Comparison of ENCODE assay signal across 1 cellular context in the genomic region with DNA sequence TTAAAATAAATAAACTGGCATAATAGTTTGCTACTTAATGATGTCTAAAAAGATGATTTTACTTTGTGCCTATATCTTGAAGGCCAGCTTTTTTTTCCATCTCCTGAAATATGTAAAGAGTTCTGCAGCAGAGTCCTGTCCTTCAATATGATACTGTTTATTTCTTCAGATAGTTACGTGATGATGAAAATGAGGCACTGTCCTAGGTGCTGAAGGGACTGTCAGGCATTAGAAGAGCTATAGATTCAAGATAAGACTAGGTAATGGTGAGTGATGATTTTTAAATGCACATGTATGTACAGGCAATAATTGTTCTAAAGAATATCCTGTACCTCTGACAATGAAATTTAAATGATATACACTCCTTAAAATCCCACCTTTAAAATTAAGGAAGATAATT.
TF ChIP-seq lines count a peak whose summit lies in the region.

No MANE protein-coding gene starts in this region.

TF ChIP-seq in HCT116, 20 proteins besides CTCF, POLR2A, EP300 and RAD21:
- TF ChIP-seq SIN3A (IDR thresholded peaks at IDR 0.05; ENCODE audit: low read depth) (no peak), CBX3 (IDR thresholded peaks at IDR 0.05; ENCODE audit: low read depth) (no peak), EGR1 (IDR thresholded peaks at IDR 0.05; ENCODE audit: low read depth) (no peak), SRF (IDR thresholded peaks at IDR 0.05; ENCODE audit: low read depth) (no peak), CEBPB (IDR thresholded peaks at IDR 0.05; ENCODE audit: low read depth) (no peak), SP1 (IDR thresholded peaks at IDR 0.05; ENCODE audit: low read depth) (no peak), EZH2phosphoT487 (IDR thresholded peaks at IDR 0.05; ENCODE audit: borderline replicate concordance) (no peak), ZFX (IDR thresholded peaks at IDR 0.05) (no peak), TCF7L2 (IDR thresholded peaks at IDR 0.05; ENCODE audit: borderline replicate concordance, extremely low read depth, insufficient read depth, insufficient read length) (peak; percentile 23), ELF1 (IDR thresholded peaks at IDR 0.05; ENCODE audit: borderline replicate concordance, low read depth) (no peak), YY1 (IDR thresholded peaks at IDR 0.05; ENCODE audit: extremely low read depth, insufficient replicate concordance, low read depth, low read length) (no peak), FOSL1 (IDR thresholded peaks at IDR 0.05; ENCODE audit: low read depth) (no peak), POLR2AphosphoS5 (IDR thresholded peaks at IDR 0.05; ENCODE audit: low read depth, low read length) (no peak)
- TF ChIP-seq, protein P1, sequence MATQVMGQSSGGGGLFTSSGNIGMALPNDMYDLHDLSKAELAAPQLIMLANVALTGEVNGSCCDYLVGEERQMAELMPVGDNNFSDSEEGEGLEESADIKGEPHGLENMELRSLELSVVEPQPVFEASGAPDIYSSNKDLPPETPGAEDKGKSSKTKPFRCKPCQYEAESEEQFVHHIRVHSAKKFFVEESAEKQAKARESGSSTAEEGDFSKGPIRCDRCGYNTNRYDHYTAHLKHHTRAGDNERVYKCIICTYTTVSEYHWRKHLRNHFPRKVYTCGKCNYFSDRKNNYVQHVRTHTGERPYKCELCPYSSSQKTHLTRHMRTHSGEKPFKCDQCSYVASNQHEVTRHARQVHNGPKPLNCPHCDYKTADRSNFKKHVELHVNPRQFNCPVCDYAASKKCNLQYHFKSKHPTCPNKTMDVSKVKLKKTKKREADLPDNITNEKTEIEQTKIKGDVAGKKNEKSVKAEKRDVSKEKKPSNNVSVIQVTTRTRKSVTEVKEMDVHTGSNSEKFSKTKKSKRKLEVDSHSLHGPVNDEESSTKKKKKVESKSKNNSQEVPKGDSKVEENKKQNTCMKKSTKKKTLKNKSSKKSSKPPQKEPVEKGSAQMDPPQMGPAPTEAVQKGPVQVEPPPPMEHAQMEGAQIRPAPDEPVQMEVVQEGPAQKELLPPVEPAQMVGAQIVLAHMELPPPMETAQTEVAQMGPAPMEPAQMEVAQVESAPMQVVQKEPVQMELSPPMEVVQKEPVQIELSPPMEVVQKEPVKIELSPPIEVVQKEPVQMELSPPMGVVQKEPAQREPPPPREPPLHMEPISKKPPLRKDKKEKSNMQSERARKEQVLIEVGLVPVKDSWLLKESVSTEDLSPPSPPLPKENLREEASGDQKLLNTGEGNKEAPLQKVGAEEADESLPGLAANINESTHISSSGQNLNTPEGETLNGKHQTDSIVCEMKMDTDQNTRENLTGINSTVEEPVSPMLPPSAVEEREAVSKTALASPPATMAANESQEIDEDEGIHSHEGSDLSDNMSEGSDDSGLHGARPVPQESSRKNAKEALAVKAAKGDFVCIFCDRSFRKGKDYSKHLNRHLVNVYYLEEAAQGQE (IDR thresholded peaks at IDR 0.05; ENCODE audit: low read depth), result peak; percentile 73
- TF ChIP-seq, protein P2, sequence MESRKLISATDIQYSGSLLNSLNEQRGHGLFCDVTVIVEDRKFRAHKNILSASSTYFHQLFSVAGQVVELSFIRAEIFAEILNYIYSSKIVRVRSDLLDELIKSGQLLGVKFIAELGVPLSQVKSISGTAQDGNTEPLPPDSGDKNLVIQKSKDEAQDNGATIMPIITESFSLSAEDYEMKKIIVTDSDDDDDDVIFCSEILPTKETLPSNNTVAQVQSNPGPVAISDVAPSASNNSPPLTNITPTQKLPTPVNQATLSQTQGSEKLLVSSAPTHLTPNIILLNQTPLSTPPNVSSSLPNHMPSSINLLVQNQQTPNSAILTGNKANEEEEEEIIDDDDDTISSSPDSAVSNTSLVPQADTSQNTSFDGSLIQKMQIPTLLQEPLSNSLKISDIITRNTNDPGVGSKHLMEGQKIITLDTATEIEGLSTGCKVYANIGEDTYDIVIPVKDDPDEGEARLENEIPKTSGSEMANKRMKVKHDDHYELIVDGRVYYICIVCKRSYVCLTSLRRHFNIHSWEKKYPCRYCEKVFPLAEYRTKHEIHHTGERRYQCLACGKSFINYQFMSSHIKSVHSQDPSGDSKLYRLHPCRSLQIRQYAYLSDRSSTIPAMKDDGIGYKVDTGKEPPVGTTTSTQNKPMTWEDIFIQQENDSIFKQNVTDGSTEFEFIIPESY (IDR thresholded peaks at IDR 0.05; ENCODE audit: extremely low read depth, insufficient replicate concordance, low read length), result no peak
- TF ChIP-seq, protein P3, sequence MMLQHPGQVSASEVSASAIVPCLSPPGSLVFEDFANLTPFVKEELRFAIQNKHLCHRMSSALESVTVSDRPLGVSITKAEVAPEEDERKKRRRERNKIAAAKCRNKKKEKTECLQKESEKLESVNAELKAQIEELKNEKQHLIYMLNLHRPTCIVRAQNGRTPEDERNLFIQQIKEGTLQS (IDR thresholded peaks at IDR 0.05), result no peak
- TF ChIP-seq, protein P4, sequence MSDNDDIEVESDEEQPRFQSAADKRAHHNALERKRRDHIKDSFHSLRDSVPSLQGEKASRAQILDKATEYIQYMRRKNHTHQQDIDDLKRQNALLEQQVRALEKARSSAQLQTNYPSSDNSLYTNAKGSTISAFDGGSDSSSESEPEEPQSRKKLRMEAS (IDR thresholded peaks at IDR 0.05), result no peak
